In the genomic region with DNA sequence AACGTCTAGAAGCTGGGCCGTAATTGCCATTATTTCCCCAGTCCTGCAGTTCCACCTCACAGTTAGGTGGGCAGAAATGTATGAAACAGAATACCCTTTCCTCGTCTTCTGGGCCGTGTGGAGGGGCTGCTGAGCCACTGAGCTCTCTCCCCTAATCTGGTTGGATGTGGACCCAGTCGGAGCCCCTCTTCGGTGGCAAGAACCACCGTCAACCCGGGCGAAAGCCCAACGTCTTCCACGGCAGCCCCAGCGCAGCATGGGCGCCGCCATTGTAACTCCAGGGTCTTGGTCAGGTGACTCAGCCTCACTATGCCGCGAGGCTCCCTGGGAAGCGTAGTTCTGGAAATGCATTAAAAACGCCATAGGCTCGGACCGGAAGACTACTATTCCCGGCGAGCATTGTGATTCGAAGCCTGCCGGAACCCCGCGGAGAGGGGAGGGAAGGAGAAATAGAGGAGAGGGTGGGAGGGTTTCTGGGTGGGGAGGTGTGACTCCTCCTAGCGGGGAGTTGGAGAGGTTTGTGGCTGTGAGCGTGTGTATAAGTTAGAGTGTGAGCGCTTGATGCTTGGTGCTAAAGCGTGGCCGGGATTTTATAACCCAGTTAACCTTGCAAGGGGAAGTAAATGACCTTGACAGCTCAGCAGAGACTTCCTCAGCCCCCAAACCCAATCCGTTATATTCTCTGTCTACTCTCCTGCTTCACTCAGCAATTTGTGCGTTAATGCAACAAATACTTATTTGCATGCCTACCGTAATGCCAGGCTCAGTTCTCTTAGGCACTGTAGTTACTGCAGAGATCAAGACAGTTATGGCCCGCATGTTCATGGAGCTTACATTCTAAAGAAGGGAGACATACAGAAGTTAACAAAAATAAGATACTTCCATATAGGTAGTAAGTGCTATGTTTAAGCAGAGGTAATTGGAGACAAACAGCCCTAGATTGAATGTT, we compare ENCODE assay signal across 8 cellular contexts. TPM values are rescaled to one million over a fixed set of nuclear protein-coding genes. Genes with fewer than 3 reads are reported as not detected.
DNase-seq lines count a peak whose midpoint lies in the region; ATAC-seq and TF ChIP-seq lines count a peak whose summit lies in the region.

A gene with protein sequence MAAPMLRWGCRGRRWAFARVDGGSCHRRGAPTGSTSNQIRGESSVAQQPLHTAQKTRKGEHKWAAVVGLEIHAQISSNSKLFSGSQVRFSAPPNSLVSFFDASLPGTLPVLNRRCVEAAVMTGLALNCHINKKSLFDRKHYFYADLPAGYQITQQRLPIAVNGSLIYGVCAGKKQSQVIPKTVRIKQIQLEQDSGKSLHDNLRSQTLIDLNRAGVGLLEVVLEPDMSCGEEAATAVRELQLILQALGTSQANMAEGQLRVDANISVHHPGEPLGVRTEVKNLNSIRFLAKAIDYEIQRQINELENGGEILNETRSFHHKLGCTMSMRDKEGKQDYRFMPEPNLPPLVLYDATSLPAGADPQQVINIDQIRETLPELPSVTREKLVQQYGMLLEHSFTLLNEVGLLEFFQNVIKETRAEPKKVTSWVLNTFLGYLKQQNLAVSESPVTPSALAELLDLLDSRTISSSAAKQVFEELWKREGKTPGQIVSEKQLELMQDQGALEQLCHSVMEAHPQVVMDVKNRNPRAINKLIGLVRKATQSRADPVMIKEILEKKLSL (minus strand): TSS at position 295 of the 949 bp plus-strand sequence. CDS start 25 bp downstream, at position 270.

- H3K27me3 ChIP-seq in DND-41 (ENCODE audit: insufficient read depth, low read length, poor library complexity) (no peaks in the 10 kb centered on the region), KMS-11 (ENCODE audit: insufficient read depth, low read depth) (no peaks in the 10 kb centered on the region), Panc1 (ENCODE audit: control insufficient read depth, insufficient read depth, low read length) (no peaks in the 10 kb centered on the region), muscle layer of colon (ENCODE audit: control insufficient read depth in 1 of 2, insufficient read depth in 2 of 2, low read length in 2 of 2) (no peaks in the 10 kb centered on the region)

- H3K4me2 ChIP-seq in DND-41 (ENCODE audit: insufficient read depth, low read length) = peak within 1 kb of the TSS; percentile 84
- peak within 1 kb of the TSS; percentile 92 for H3K4me2 ChIP-seq in KMS-11

- intact Hi-C loops in Panc1 (cut with micrococcal nuclease; ENCODE audit: unreplicated experiment) = no loop called here

- peaks cover 4% of the 10 kb centered on the region; the same call in 1 of the 2 replicates for H3K36me3 ChIP-seq in DND-41 (ENCODE audit: insufficient read depth, low read length)
- H3K36me3 ChIP-seq in KMS-11 (ENCODE audit: insufficient read depth) = no peaks in the 10 kb centered on the region
- peaks cover 3% of the 10 kb centered on the region; the same call in 1 of the 2 replicates for H3K36me3 ChIP-seq in Panc1 (ENCODE audit: control insufficient read depth, insufficient read depth, low read length)
- H3K36me3 ChIP-seq in muscle layer of colon (ENCODE audit: insufficient read depth, low read length) = peaks cover 12% of the 10 kb centered on the region

- H4K20me1 ChIP-seq in DND-41 (ENCODE audit: insufficient read depth, low read length) (no peaks in the 10 kb centered on the region), KMS-11 (ENCODE audit: insufficient read depth) (no peaks in the 10 kb centered on the region)

- H3K79me2 ChIP-seq in DND-41 (ENCODE audit: insufficient read depth, low read length) (peaks cover 10% of the 10 kb centered on the region), KMS-11 (ENCODE audit: insufficient read depth, low read depth) (no peaks in the 10 kb centered on the region)

- H3K9ac ChIP-seq in DND-41 (ENCODE audit: low read depth, low read length) (peak within 1 kb of the TSS; percentile 62), KMS-11 (peak within 1 kb of the TSS; percentile 83), muscle layer of colon (ENCODE audit: low read length) (peak within 1 kb of the TSS; percentile 83)

- H3K4me1 Mint-ChIP-seq in activated T-cell treated with anti-CD3 and anti-CD28 coated beads, Interleukin-2, amount 50 U/mL, for 4 hours (ENCODE audit: low read depth) = peaks cover 12% of the 10 kb centered on the region

- H3K4me3 Mint-ChIP-seq in activated T-cell treated with anti-CD3 and anti-CD28 coated beads, Interleukin-2, amount 50 U/mL, for 4 hours = peak within 1 kb of the TSS; percentile 98

- no peaks in the 10 kb centered on the region for H3K9me3 Mint-ChIP-seq in activated T-cell treated with anti-CD3 and anti-CD28 coated beads, Interleukin-2, amount 50 U/mL, for 4 hours

- H3K27me3 Mint-ChIP-seq in activated T-cell treated with anti-CD3 and anti-CD28 coated beads, Interleukin-2, amount 50 U/mL, for 4 hours (ENCODE audit: low read depth) = no peaks in the 10 kb centered on the region

- peak within 1 kb of the TSS; percentile 77 for H3K27ac ChIP-seq in DND-41 (ENCODE audit: low read length)
- peak within 1 kb of the TSS; percentile 44 for H3K27ac ChIP-seq in KMS-11
- peak within 1 kb of the TSS; percentile 73 for H3K27ac ChIP-seq in Panc1 (ENCODE audit: low read length)
- peak within 1 kb of the TSS; percentile 52 for H3K27ac ChIP-seq in muscle layer of colon (ENCODE audit: low read depth, low read length)

- TF ChIP-seq CTCF in DND-41 (IDR thresholded peaks at IDR 0.05; ENCODE audit: borderline replicate concordance, extremely low read depth, low read length, poor library complexity, severe bottlenecking) (peak; percentile 66), KMS-11 (conservative IDR thresholded peaks at IDR 0.05; ENCODE audit: low read depth, low read length) (peak; percentile 53), Panc1 (IDR thresholded peaks at IDR 0.05) (peak; percentile 47)

- CTCF ChIA-PET in Panc1 (lab: Charles Lee) = no interaction called here

- peaks cover 24% of the 10 kb centered on the region for H3K4me1 ChIP-seq in DND-41 (ENCODE audit: insufficient read depth, low read length)
- peaks cover 14% of the 10 kb centered on the region for H3K4me1 ChIP-seq in KMS-11 (ENCODE audit: low read depth, poor library complexity, severe bottlenecking)
- peaks cover 6% of the 10 kb centered on the region for H3K4me1 ChIP-seq in Panc1 (ENCODE audit: control insufficient read depth, insufficient read depth, low read length)
- peaks cover 6% of the 10 kb centered on the region for H3K4me1 ChIP-seq in muscle layer of colon (ENCODE audit: insufficient read depth, low read length)

- H3K4me3 ChIP-seq in DND-41 (ENCODE audit: low read depth in 1 of 2, low read length in 2 of 2) (peak within 1 kb of the TSS; percentile 58 to 83; a peak in 3 of 4 replicates), KMS-11 (IDR thresholded peaks at IDR 0.05; ENCODE audit: insufficient read depth, low read depth, low read length) (peak within 1 kb of the TSS; percentile 62), Panc1 (ENCODE audit: low read depth in 2 of 2, low read length in 2 of 2) (peak within 1 kb of the TSS; percentile 75 to 94), muscle layer of colon (ENCODE audit: low read depth in 1 of 2, low read length in 2 of 2) (peak within 1 kb of the TSS; percentile 78 to 98)

- peak; percentile 97 for DNase-seq in DND-41
- DNase-seq in Panc1 (ENCODE audit: low read depth, low spot score) = peak; percentile 85
- DNase-seq in activated T-cell treated with anti-CD3 and anti-CD28 coated beads, Interleukin-2, amount 50 U/mL, for 4 hours = peak; percentile 86
- DNase-seq in stimulated activated CD8-positive, alpha-beta memory T cell treated with anti-CD3 and anti-CD28 coated beads, Interleukin-7, amount 100 ng/mL, for 24 hours (ENCODE audit: low read depth) = peak; percentile 74

- POLR2A ChIA-PET in Panc1 (lab: Charles Lee) = no interaction called here

- in situ Hi-C loops in Panc1 (cut with HindIII; ENCODE audit: low pct_unique_long_range_greater_than_20kb, low sequenced_read_pairs) = no loop called here

- peaks cover 10% of the 10 kb centered on the region for H3K36me3 Mint-ChIP-seq in activated T-cell treated with anti-CD3 and anti-CD28 coated beads, Interleukin-2, amount 50 U/mL, for 4 hours (ENCODE audit: insufficient read depth)

- BruUV-seq in Panc1 (replicated peaks; lab: Mats Ljungman, UMichigan) = no TSS peak

- H3K9me3 ChIP-seq in DND-41 (ENCODE audit: insufficient read depth, low read length, severe bottlenecking) (no peaks in the 10 kb centered on the region), Panc1 (ENCODE audit: control insufficient read depth, insufficient read depth, low read depth, low read length) (no peaks in the 10 kb centered on the region), muscle layer of colon (ENCODE audit: low read length) (no peaks in the 10 kb centered on the region)

- H2AFZ ChIP-seq in DND-41 (ENCODE audit: low read depth, low read length) = peak within 1 kb of the TSS; percentile 93
- peak within 1 kb of the TSS; percentile 93 for H2AFZ ChIP-seq in KMS-11 (ENCODE audit: low read depth)

- ATAC-seq in DND-41 (ENCODE audit: insufficient read depth, low read depth) (peak; percentile 99), GM21737 (IDR thresholded peaks at IDR 0.05; ENCODE audit: unreplicated experiment) (peak; percentile 100), Panc1 (peak; percentile 100), esophagus mucosa (peak; percentile 99)
- peak; percentile 100 for ATAC-seq in activated T-cell treated with anti-CD3 and anti-CD28 coated beads, Interleukin-2, amount 50 U/mL, for 4 hours

RNA-seq across cellular contexts. Expression of the gene that starts here (rescaled TPM):
- 9.7 TPM for total RNA-seq in Panc1 (2021; ENCODE audit: unreplicated experiment)
- polyA plus RNA-seq in Panc1 (2012; ENCODE audit: insufficient read length) = 9.8 TPM
- total RNA-seq in activated T-cell treated with anti-CD3 and anti-CD28 coated beads, Interleukin-2, amount 50 U/mL, for 4 hours = 10 to 100 TPM; 18.9 to 23.9 (median 23.2) TPM
- total RNA-seq in esophagus mucosa = 22.8 TPM

Comparison
In these comparisons a context has a peak if more than half of its experiments do, and no peak if none do; other contexts are left out.
1. Peak in every context shown above with its lines: DNase-seq, ATAC-seq, H3K4me3 ChIP-seq and H3K27ac ChIP-seq.